In genomic region chr4:41269682-41270081, GRCh38 we compare ENCODE assay signal across 23 cellular contexts.
"Had no signal": no experiment of that assay in that cellular context is flagged by ENCODE, and none has a peak within 500 bp of the region (broad histone marks: within the 10 kb centered on the region; RNA-seq: fewer than 3 reads in every experiment).

No MANE protein-coding gene starts in this region.

- DNase-seq: Karpas-422, KG1, MG63, NCI-H1092, NCI-H1105 treated with DMSO at 0.1 percent for 48 hours, NCI-H1417 treated with DMSO at 0.1 percent for 48 hours, NCI-H1694 treated with DMSO at 0.1 percent for 48 hours, NCI-H1930, NCI-H2081, NCI-H2107, NCI-H2227 treated with DMSO at 0.1 percent for 48 hours, NCI-H510A, NCI-H524 treated with DMSO at 0.1 percent for 48 hours, NCI-H69, NCI-H774, OCI-M1, PC-9, Peyer's patch, SHP77 treated with DMSO at 0.1 percent for 48 hours, SJCRH30, T-helper 1 cell had no signal

- H3K4me3 ChIP-seq: MG63, PC-9, Peyer's patch, SJCRH30 had no signal

- H3K27me3 ChIP-seq: MG63, Peyer's patch, SJCRH30 had no signal

- H3K4me2 ChIP-seq: PC-9 had no signal

- H3K36me3 ChIP-seq: MG63, Peyer's patch had no signal

- H3K9me3 ChIP-seq: MG63, Peyer's patch, SJCRH30 had no signal

- H2AFZ ChIP-seq: PC-9 had no signal

- H3K4me1 ChIP-seq: Peyer's patch had no signal

- H3K27ac ChIP-seq: HL-60, PC-9, Peyer's patch, SJCRH30 had no signal

- ATAC-seq: Right ventricle myocardium inferior had no signal
